10 cellular contexts compared by ENCODE assay signal in the genomic region with DNA sequence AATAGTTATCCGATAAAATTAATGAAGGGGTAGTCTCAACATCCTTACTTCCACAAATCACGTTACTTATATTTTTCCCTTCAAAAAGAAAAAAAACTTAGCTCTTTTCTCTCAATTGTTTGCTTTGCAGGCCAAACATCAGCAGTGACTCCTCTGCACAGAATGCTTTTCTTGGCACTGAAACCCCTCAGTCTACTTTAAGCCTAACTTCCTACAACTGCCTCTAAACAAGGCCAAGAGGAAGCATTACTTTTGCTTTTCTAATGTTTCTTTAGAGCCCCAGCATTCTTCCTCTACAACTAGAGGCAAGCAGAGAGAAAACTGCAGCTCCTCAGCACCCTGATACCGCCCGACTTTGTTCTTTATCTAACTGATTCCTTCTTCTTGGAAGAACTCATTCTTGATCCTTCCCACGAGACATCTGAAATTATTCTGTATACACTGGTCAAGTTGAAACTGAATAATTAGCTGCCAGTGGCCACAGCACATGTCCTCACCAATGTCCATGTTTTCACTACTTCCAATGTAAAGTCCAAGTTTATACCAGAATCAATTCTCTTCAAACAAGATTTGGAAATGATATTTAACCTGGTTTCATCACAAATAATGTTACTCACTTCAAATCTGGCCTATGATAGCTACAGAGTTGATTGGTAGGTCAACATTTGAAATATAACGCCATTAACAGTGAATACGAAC. TPM values are rescaled to one million over a fixed set of nuclear protein-coding genes. Genes with fewer than 3 reads are reported as not detected.
DNase-seq lines count a peak whose midpoint lies in the region; ATAC-seq and TF ChIP-seq lines count a peak whose summit lies in the region.
"Had no signal": no experiment of that assay in that cellular context is flagged by ENCODE, and none has a peak within 500 bp of the region (broad histone marks: within the 10 kb centered on the region; RNA-seq: fewer than 3 reads in every experiment).

No MANE protein-coding gene starts in this region.

- intact Hi-C loops in left ventricle myocardium superior (cut with micrococcal nuclease), result no loop called here

- DNase-seq in GM04504 (ENCODE audit: low read depth) (peak; percentile 15), astrocyte of the cerebellum (ENCODE audit: low read depth) (peak; percentile 85), left ventricle myocardium superior (no peak), SIG-M5 treated with dmso at 0.1 percent for 504 hours (lab: John Stamatoyannopoulos, UW; ENCODE audit: unreplicated experiment) (no peak), activated gamma-delta T cell (lab: John Stamatoyannopoulos, UW) (no peak)
- no peak for DNase-seq in activated T-cell treated with anti-CD3 and anti-CD28 coated beads, Interleukin-2, amount 50 U/mL, for 48 hours
- DNase-seq: KBM-7; stimulated activated CD4-positive, alpha-beta T cell treated with anti-CD3 and anti-CD28 coated beads, Interleukin-2, amount 100 ng/mL, for 48 hours had no signal

- peak overlapping the region in 13 of 21 experiments; percentile 10 to 69 (median 51) for H3K27ac ChIP-seq in skin epidermis

- in situ Hi-C loops in astrocyte of the cerebellum (cut with HindIII; ENCODE audit: low sequenced_read_pairs), result no loop called here

- no peak for TF ChIP-seq CTCF in astrocyte of the cerebellum (IDR thresholded peaks at IDR 0.05; ENCODE audit: low read depth, low read length, missing control alignments)

- peak; percentile 66 for ATAC-seq in left ventricle myocardium superior
- ATAC-seq in GM18873 (IDR thresholded peaks at IDR 0.05; ENCODE audit: low FRiP score, unreplicated experiment), result no peak

- no peak overlapping the region for H3K4me3 ChIP-seq in astrocyte of the cerebellum (ENCODE audit: low read depth, low read length)
- no peak overlapping the region for H3K4me3 ChIP-seq in skin epidermis

RNA-seq across cellular contexts. Expression of gene DTNB, which starts 55.3 kb away (rescaled TPM):
- total RNA-seq in left ventricle myocardium superior, result 5.9 TPM

Comparison
In these comparisons a context has a peak if more than half of its experiments do, and no peak if none do; other contexts are left out.
1. DNase-seq: peak in GM04504 (single experiment) and astrocyte of the cerebellum (single experiment); none in left ventricle myocardium superior (single experiment), activated T-cell treated with anti-CD3 and anti-CD28 coated beads, Interleukin-2, amount 50 U/mL, for 48 hours (0 of 2), SIG-M5 treated with dmso at 0.1 percent for 504 hours (single experiment) and activated gamma-delta T cell (single experiment).